In genomic region chr1:176252191-176252590, GRCh38 we compare ENCODE assay signal across 17 cellular contexts. TPM values are rescaled to one million over a fixed set of nuclear protein-coding genes. Genes with fewer than 3 reads are reported as not detected.
DNase-seq lines count a peak whose midpoint lies in the region; ATAC-seq, FAIRE-seq and TF ChIP-seq lines count a peak whose summit lies in the region.
"Had no signal": no experiment of that assay in that cellular context is flagged by ENCODE, and none has a peak within 500 bp of the region (broad histone marks: within the 10 kb centered on the region; RNA-seq: fewer than 3 reads in every experiment).

No MANE protein-coding gene starts in this region.

- in situ Hi-C loops in K562 (cut with MboI): no loop called here
- in situ Hi-C loops in GM13976 (cut with MboI; ENCODE audit: low sequenced_read_pairs, unreplicated experiment): no loop called here

- peak in 1 of 2 experiments; percentile 23; a peak in 1 of 4 replicates for TF ChIP-seq RAD21 in K562 (CRISPR knock-in tag; conservative IDR thresholded peaks at IDR 0.05 in 1 of 2, IDR thresholded peaks at IDR 0.05 in 1 of 2)

- no peak overlapping the region for H3K9ac ChIP-seq in K562 (ENCODE audit: insufficient read depth in 1 of 2, low read depth in 2 of 2, low read length in 2 of 2)

- BruUV-seq in K562 (replicated peaks; lab: Mats Ljungman, UMichigan): no TSS peak

- intact Hi-C loops in K562 (cut with micrococcal nuclease): no loop called here

- no peaks in the 10 kb centered on the region for H3K27me3 ChIP-seq in K562 (ENCODE audit: control insufficient read depth in 2 of 2, insufficient read depth in 2 of 2, low read length in 2 of 2)

- no peaks in the 10 kb centered on the region for H3K79me2 ChIP-seq in K562 (ENCODE audit: control insufficient read depth, insufficient read depth, low read length)

- FAIRE-seq in K562 (lab: Jason Lieb, UNC): no peak
- FAIRE-seq: G401.6, GM12878, GM18507 had no signal

- no peaks in the 10 kb centered on the region for H3K9me1 ChIP-seq in K562 (ENCODE audit: control insufficient read depth, insufficient read depth, low read length)

- H4K20me1 ChIP-seq in K562 (replicated peaks; ENCODE audit: control insufficient read depth, insufficient read depth, low read length): no peaks in the 10 kb centered on the region

- DNase-seq in NAMALWA (ENCODE audit: low spot score) (peak; percentile 11), K562 (ENCODE audit: extremely low read depth in 1 of 4, low spot score in 3 of 4) (no peak), GM13976 (ENCODE audit: low spot score) (no peak)
- DNase-seq: 8988T; C1 segment of cervical spinal cord; Caco-2; CD4-positive, alpha-beta memory T cell; DND-41; GOT3; H7; HCEC 1CT had no signal

- H3K4me3 ChIP-seq in K562: no peak overlapping the region
- H3K4me3 ChIP-seq: GM12878 had no signal

- peak; percentile 75 for ATAC-seq in K562
- no peak for ATAC-seq in HG02981 (IDR thresholded peaks at IDR 0.05; ENCODE audit: unreplicated experiment)
- ATAC-seq in HG02588 (IDR thresholded peaks at IDR 0.05; ENCODE audit: unreplicated experiment): no peak
- ATAC-seq: GM12878 had no signal

- H3K4me1 ChIP-seq in K562 (replicated peaks in 1 of 2; ENCODE audit: control insufficient read depth in 2 of 2, insufficient read depth in 2 of 2, low read length in 2 of 2): no peaks in the 10 kb centered on the region
- H3K4me1 ChIP-seq: Caco-2 had no signal

- CTCF ChIA-PET in K562 (lab: Yijun Ruan, JAX; ENCODE audit: low intra/inter-chr PET ratio): no interaction called here

- TF ChIP-seq POLR2A in K562 (conservative IDR thresholded peaks at IDR 0.05): no peak

- TF ChIP-seq CTCF in GM12872 (IDR thresholded peaks at IDR 0.05; ENCODE audit: insufficient read depth, low read depth, low read length): 0 out of 3 replicates have a peak, but pooled peaks have one; percentile 4
- peak in 1 of 3 experiments; percentile 10; a peak in 1 of 6 replicates for TF ChIP-seq CTCF in K562 (IDR thresholded peaks at IDR 0.05 in 2 of 3, conservative IDR thresholded peaks at IDR 0.05 in 1 of 3; ENCODE audit: insufficient read depth in 2 of 3, low read depth in 1 of 3, low read length in 3 of 3)
- no peak for TF ChIP-seq CTCF in GM13976 (IDR thresholded peaks at IDR 0.05; ENCODE audit: borderline replicate concordance, control extremely low read depth, extremely low read depth, insufficient read depth, missing control alignments)

- WGBS in K562 (ENCODE audit: insufficient coverage, low coverage, missing lambda C conversion rate): 0% methylated on average over 4 of the region's 4 CpGs

- no peaks in the 10 kb centered on the region for H3K9me3 ChIP-seq in K562 (replicated peaks; ENCODE audit: control insufficient read depth, insufficient read depth, low read depth, low read length)
- H3K9me3 ChIP-seq: Caco-2 had no signal

- TF ChIP-seq EP300 in K562 (IDR thresholded peaks at IDR 0.05; ENCODE audit: low read length): no peak

- H2AFZ ChIP-seq in K562 (ENCODE audit: low read depth, low read length): no peak overlapping the region

- no peak overlapping the region for H3K27ac ChIP-seq in K562 (ENCODE audit: extremely low read depth, low read depth, low read length)

- no peaks in the 10 kb centered on the region for H3K36me3 ChIP-seq in K562 (ENCODE audit: control insufficient read depth, insufficient read depth, low read length)

- H3K4me2 ChIP-seq in K562 (ENCODE audit: insufficient read depth, low read length): no peak overlapping the region

- POLR2A ChIA-PET in K562 (lab: Yijun Ruan, JAX): interaction anchor here (1.6 kb wide), 1 partner anchor 30 kb away, joined by 4 read pairs; no protein-coding TSS in a partner anchor

TF ChIP-seq in K562, 482 proteins besides CTCF, POLR2A, EP300 and RAD21:
- TF ChIP-seq ZMIZ1 (IDR thresholded peaks at IDR 0.05; ENCODE audit: low read depth in 2 of 2, low read length in 2 of 2): no peak

RNA-seq across cellular contexts. Expression of gene COP1, which starts 45.1 kb away (rescaled TPM):
- 123 and 224 TPM in 2 replicates for total RNA-seq in K562 (2011; cell fraction: chromatin; rRNA removed; ENCODE audit: low replicate concordance)
- 57.4 and 60.3 TPM in 2 replicates for total RNA-seq in K562 (2011; cell fraction: nucleolus; rRNA removed)
- 81.3 and 89.8 TPM in 2 replicates for total RNA-seq in K562 (2011; cell fraction: nucleoplasm; rRNA removed)
- total RNA-seq in K562 (2014; rRNA removed) (39.1 and 54.6 TPM in 2 replicates), K562 (2014; rRNA removed; fragmentation: Illumina TruSeq; extraction: Trizol) (77.7 and 90.3 TPM in 2 replicates), K562 (2015; rRNA removed; fragmentation: Illumina TruSeq; extraction: Trizol) (74.6 and 77.1 TPM in 2 replicates), K562 (2021) (53.8 and 58.6 TPM in 2 replicates)
- polyA plus RNA-seq in K562 (2011; rRNA removed) (60.6 and 60.8 TPM in 2 replicates), K562 (2014; fragmentation: Illumina TruSeq; extraction: Trizol) (56.3 and 58.6 TPM in 2 replicates), K562 (2014; fragmentation: Nextera tagmentation; extraction: Ambion mirVana) (10 to 100 TPM; 25.8 to 29.5 TPM), K562 (2014; rRNA removed) (43.7 and 46.5 TPM in 2 replicates)
- polyA plus RNA-seq in K562 (2011; cell fraction: cytosol; rRNA removed): 20.1 and 43.7 TPM in 2 replicates
- 22.1 and 43.6 TPM in 2 replicates for polyA plus RNA-seq in K562 (2011; cell fraction: nucleus; rRNA removed)
- polyA plus RNA-seq in K562 (2012): 53.4 and 55.8 TPM in 2 replicates
- 151 and 181 TPM in 2 replicates for polyA minus RNA-seq in K562 (2011; rRNA and poly(A)+ RNA removed)
- polyA minus RNA-seq in K562 (2011; cell fraction: cytosol; rRNA and poly(A)+ RNA removed): 38.4 and 46.2 TPM in 2 replicates
- 82.7 and 136 TPM in 2 replicates for polyA minus RNA-seq in K562 (2011; cell fraction: nucleus; rRNA and poly(A)+ RNA removed)
